In the genomic region with DNA sequence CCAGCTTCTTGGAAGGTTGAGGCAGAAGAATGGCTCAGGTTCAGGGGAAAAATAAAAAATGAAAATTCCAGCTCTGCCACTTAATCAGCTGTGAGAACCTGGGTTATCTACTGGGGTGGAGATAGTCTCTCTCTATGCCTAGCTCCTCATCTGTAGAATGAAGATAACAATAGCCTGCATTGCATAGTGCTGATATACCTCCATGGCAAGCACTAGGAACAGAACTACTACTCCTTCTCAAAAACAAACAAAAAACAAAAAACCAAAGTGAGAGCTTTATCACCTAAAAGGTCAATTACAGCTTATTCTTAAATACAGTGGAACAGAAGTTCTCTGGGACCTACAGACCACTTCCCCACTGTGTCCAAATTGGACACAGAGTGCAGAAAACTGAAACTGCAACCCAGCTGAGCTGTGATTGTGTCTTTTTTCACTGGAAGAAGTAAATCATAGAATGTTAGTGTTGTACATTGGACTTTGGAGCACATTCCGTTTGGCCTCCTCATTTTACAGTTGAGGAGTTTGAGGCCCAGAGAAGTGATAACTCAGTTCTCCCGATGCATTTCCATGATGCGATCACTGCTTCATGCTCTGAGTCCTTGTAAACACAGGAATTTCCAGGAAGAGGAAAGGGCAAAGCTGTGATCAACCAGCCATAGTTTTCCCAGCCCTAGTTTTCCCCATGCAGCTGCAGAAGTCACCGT, we compare ENCODE assay signal across 8 cellular contexts. TPM values are rescaled to one million over a fixed set of nuclear protein-coding genes. Genes with fewer than 3 reads are reported as not detected.
DNase-seq lines count a peak whose midpoint lies in the region; ATAC-seq, FAIRE-seq and TF ChIP-seq lines count a peak whose summit lies in the region.

No MANE protein-coding gene starts in this region.

- H3K9me3 ChIP-seq in SK-N-SH (no peaks in the 10 kb centered on the region), kidney (ENCODE audit: control insufficient read depth in 1 of 2, low read length in 2 of 2) (no peaks in the 10 kb centered on the region)

- no peak overlapping the region for H3K27ac ChIP-seq in SK-N-SH (ENCODE audit: low read depth in 2 of 2, low read length in 1 of 2)
- peak overlapping the region; percentile 3 to 45 for H3K27ac ChIP-seq in kidney (ENCODE audit: low read depth in 2 of 2, low read length in 2 of 2)

- H3K4me1 Mint-ChIP-seq in stimulated activated naive CD8-positive, alpha-beta T cell treated with anti-CD3 and anti-CD28 coated beads, Interleukin-15, amount 100 ng/mL, for 72 hours: peaks cover 14% of the 10 kb centered on the region

- H3K4me3 Mint-ChIP-seq in stimulated activated naive CD8-positive, alpha-beta T cell treated with anti-CD3 and anti-CD28 coated beads, Interleukin-15, amount 100 ng/mL, for 72 hours: peak overlapping the region in 1 of 2 donors; percentile 50

- POLR2A ChIA-PET in SK-N-SH (lab: Yijun Ruan, JAX): interaction anchor here (0.8 kb wide), 1 partner anchor 728 kb away, joined by 3 read pairs; no protein-coding TSS in a partner anchor

- ATAC-seq in stimulated activated naive CD8-positive, alpha-beta T cell treated with anti-CD3 and anti-CD28 coated beads, Interleukin-15, amount 100 ng/mL, for 72 hours: peak; percentile 37
- ATAC-seq in stimulated activated naive CD8-positive, alpha-beta T cell treated with anti-CD3 and anti-CD28 coated beads, Interleukin-15, Interleukin-2, amounts not matched to agents 100 U/mL and 50 U/mL, for 24 hours: no peak
- no peak for ATAC-seq in HG02571 (IDR thresholded peaks at IDR 0.05; ENCODE audit: unreplicated experiment)
- no peak for ATAC-seq in HG03196 (IDR thresholded peaks at IDR 0.05; ENCODE audit: unreplicated experiment)
- ATAC-seq in HG02610 (IDR thresholded peaks at IDR 0.05; ENCODE audit: unreplicated experiment): no peak

- no peak for TF ChIP-seq CTCF in SK-N-SH (IDR thresholded peaks at IDR 0.05)
- no peak for TF ChIP-seq CTCF in kidney (IDR thresholded peaks at IDR 0.05; ENCODE audit: borderline replicate concordance, extremely low read depth, insufficient read depth)

- no peaks in the 10 kb centered on the region for H3K9me2 ChIP-seq in SK-N-SH

- peak overlapping the region; percentile 59 for H3K4me2 ChIP-seq in SK-N-SH

- no peak for FAIRE-seq in kidney (lab: Jason Lieb, UNC)

- intact Hi-C loops in kidney (cut with DNase I): no loop called here

- no peaks in the 10 kb centered on the region; a peak in 1 of 4 replicates for H3K4me1 ChIP-seq in SK-N-SH (ENCODE audit: control insufficient read depth in 1 of 2, insufficient read depth in 2 of 2, low read depth in 1 of 2, low read length in 1 of 2)
- peaks cover 5 to 10% of the 10 kb centered on the region in 2 donors for H3K4me1 ChIP-seq in kidney (ENCODE audit: control insufficient read depth in 1 of 2, insufficient read depth in 1 of 2, low read depth in 1 of 2, low read length in 2 of 2)

- H3K9me3 Mint-ChIP-seq in stimulated activated naive CD8-positive, alpha-beta T cell treated with anti-CD3 and anti-CD28 coated beads, Interleukin-15, amount 100 ng/mL, for 72 hours: peaks cover 0 to 5% of the 10 kb centered on the region in 2 donors

- no peak for TF ChIP-seq RAD21 in SK-N-SH (IDR thresholded peaks at IDR 0.05; ENCODE audit: low read length)

- no peak for DNase-seq in stimulated activated naive CD8-positive, alpha-beta T cell treated with anti-CD3 and anti-CD28 coated beads, Interleukin-15, amount 100 ng/mL, for 72 hours
- no peak for DNase-seq in stimulated activated naive CD8-positive, alpha-beta T cell treated with anti-CD3 and anti-CD28 coated beads, Interleukin-15, Interleukin-2, amounts not matched to agents 100 U/mL and 50 U/mL, for 24 hours
- no peak for DNase-seq in SK-N-SH
- DNase-seq in kidney: no peak
- no peak for DNase-seq in NCI-H524 treated with DMSO at 0.1 percent for 48 hours (lab: John Stamatoyannopoulos, UW)

- H3F3A ChIP-seq in SK-N-SH (replicated peaks; ENCODE audit: insufficient read depth): no peaks in the 10 kb centered on the region

- no peak for TF ChIP-seq EP300 in SK-N-SH (IDR thresholded peaks at IDR 0.05; ENCODE audit: borderline replicate concordance in 1 of 2, low read depth in 1 of 2, low read length in 1 of 2)

- WGBS in SK-N-SH (ENCODE audit: low lambda C conversion rate): 87% methylated on average over 3 of the region's 4 CpGs

- CTCF ChIA-PET in SK-N-SH (lab: Yijun Ruan, JAX): interaction anchor here (0.6 to 6.1 kb wide), 80 partner anchors 10 to 1404 kb away, joined by 3 to 78 read pairs (median 5); a partner anchor contains a TSS

- H3K9ac ChIP-seq in SK-N-SH (no peak overlapping the region), kidney (ENCODE audit: low read length in 2 of 2) (peak overlapping the region; percentile 23 to 59)

- H3K27me3 Mint-ChIP-seq in stimulated activated naive CD8-positive, alpha-beta T cell treated with anti-CD3 and anti-CD28 coated beads, Interleukin-15, amount 100 ng/mL, for 72 hours: no peaks in the 10 kb centered on the region

- H2AFZ ChIP-seq in SK-N-SH (ENCODE audit: low read depth): peak overlapping the region; percentile 87; the same call in 1 of the 2 replicates

- no peaks in the 10 kb centered on the region for H4K20me1 ChIP-seq in SK-N-SH (ENCODE audit: insufficient read depth)

- no peaks in the 10 kb centered on the region for H3K36me3 ChIP-seq in SK-N-SH (replicated peaks in 1 of 2; ENCODE audit: control insufficient read depth in 1 of 2, insufficient read depth in 2 of 2, low read length in 1 of 2)
- H3K36me3 ChIP-seq in kidney (ENCODE audit: control insufficient read depth in 1 of 2, insufficient read depth in 2 of 2, low read length in 2 of 2): no peaks in the 10 kb centered on the region

- H3K27me3 ChIP-seq in SK-N-SH (ENCODE audit: insufficient read depth): no peaks in the 10 kb centered on the region

- H3K27ac Mint-ChIP-seq in stimulated activated naive CD8-positive, alpha-beta T cell treated with anti-CD3 and anti-CD28 coated beads, Interleukin-15, amount 100 ng/mL, for 72 hours: peak overlapping the region in 1 of 2 donors; percentile 85

- H3K79me2 ChIP-seq in SK-N-SH (ENCODE audit: insufficient read depth): no peaks in the 10 kb centered on the region

- 0 out of 4 replicates have a peak overlapping the region, but pooled peaks of 1 of the 2 experiments have one; percentile 54 for H3K4me3 ChIP-seq in SK-N-SH (ENCODE audit: low read depth in 2 of 2, low read length in 1 of 2)
- peak overlapping the region; percentile 46 to 78 for H3K4me3 ChIP-seq in kidney (ENCODE audit: low read length in 2 of 2)

TF ChIP-seq in SK-N-SH, 30 proteins besides CTCF, POLR2A, EP300 and RAD21:
- TF ChIP-seq, protein P1, sequence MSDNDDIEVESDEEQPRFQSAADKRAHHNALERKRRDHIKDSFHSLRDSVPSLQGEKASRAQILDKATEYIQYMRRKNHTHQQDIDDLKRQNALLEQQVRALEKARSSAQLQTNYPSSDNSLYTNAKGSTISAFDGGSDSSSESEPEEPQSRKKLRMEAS (IDR thresholded peaks at IDR 0.05; ENCODE audit: low read depth): no peak
- TF ChIP-seq GATA2 (CRISPR knock-in tag; IDR thresholded peaks at IDR 0.05) (no peak), ELF1 (IDR thresholded peaks at IDR 0.05) (no peak), NFIC (IDR thresholded peaks at IDR 0.05; ENCODE audit: borderline replicate concordance) (no peak), RCOR1 (IDR thresholded peaks at IDR 0.05; ENCODE audit: low read length) (no peak), SIN3A (IDR thresholded peaks at IDR 0.05; ENCODE audit: borderline replicate concordance, low read depth, low read length) (no peak), RFX5 (IDR thresholded peaks at IDR 0.05; ENCODE audit: low read length) (no peak), FOXJ3 (CRISPR knock-in tag; IDR thresholded peaks at IDR 0.05) (no peak), FOXM1 (IDR thresholded peaks at IDR 0.05; ENCODE audit: low read depth) (no peak)
- TF ChIP-seq, protein P2, sequence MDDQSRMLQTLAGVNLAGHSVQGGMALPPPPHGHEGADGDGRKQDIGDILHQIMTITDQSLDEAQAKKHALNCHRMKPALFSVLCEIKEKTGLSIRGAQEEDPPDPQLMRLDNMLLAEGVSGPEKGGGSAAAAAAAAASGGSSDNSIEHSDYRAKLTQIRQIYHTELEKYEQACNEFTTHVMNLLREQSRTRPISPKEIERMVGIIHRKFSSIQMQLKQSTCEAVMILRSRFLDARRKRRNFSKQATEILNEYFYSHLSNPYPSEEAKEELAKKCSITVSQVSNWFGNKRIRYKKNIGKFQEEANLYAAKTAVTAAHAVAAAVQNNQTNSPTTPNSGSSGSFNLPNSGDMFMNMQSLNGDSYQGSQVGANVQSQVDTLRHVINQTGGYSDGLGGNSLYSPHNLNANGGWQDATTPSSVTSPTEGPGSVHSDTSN (IDR thresholded peaks at IDR 0.05): no peak
- TF ChIP-seq, protein P3, sequence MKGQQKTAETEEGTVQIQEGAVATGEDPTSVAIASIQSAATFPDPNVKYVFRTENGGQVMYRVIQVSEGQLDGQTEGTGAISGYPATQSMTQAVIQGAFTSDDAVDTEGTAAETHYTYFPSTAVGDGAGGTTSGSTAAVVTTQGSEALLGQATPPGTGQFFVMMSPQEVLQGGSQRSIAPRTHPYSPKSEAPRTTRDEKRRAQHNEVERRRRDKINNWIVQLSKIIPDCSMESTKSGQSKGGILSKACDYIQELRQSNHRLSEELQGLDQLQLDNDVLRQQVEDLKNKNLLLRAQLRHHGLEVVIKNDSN (IDR thresholded peaks at IDR 0.05; ENCODE audit: borderline replicate concordance, low read depth): no peak
- TF ChIP-seq, protein P4, sequence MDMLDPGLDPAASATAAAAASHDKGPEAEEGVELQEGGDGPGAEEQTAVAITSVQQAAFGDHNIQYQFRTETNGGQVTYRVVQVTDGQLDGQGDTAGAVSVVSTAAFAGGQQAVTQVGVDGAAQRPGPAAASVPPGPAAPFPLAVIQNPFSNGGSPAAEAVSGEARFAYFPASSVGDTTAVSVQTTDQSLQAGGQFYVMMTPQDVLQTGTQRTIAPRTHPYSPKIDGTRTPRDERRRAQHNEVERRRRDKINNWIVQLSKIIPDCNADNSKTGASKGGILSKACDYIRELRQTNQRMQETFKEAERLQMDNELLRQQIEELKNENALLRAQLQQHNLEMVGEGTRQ (IDR thresholded peaks at IDR 0.05; ENCODE audit: borderline replicate concordance, low read depth, low read length): no peak

RNA-seq across cellular contexts. Expression of a gene that starts 23.3 kb away (rescaled TPM):
- 7.4 and 9.2 TPM in 2 replicates for polyA plus RNA-seq in SK-N-SH (2012; rRNA removed)
- 5.7 and 6.9 TPM in 2 replicates for polyA plus RNA-seq in SK-N-SH (2012; cell fraction: cytosol; rRNA removed)
- polyA plus RNA-seq in SK-N-SH (2012; cell fraction: nucleus; rRNA removed): 3.6 and 4.0 TPM in 2 replicates
- 1.3 TPM for total RNA-seq in kidney
- polyA plus RNA-seq in kidney (ENCODE audit: insufficient read depth, low read depth, low replicate concordance): 0.65 TPM

Comparison
In these comparisons a context has a peak if more than half of its experiments do, and no peak if none do; other contexts are left out.
1. H3K27ac ChIP-seq: peak in kidney (2 of 2); none in SK-N-SH (0 of 2).